22 cellular contexts compared by ENCODE assay signal in genomic region chr12:105221588-105222325, GRCh38. TPM values are rescaled to one million over a fixed set of nuclear protein-coding genes. Genes with fewer than 3 reads are reported as not detected.
DNase-seq lines count a peak whose midpoint lies in the region; ATAC-seq, FAIRE-seq and TF ChIP-seq lines count a peak whose summit lies in the region.
"Had no signal": no experiment of that assay in that cellular context is flagged by ENCODE, and none has a peak within 500 bp of the region (broad histone marks: within the 10 kb centered on the region; RNA-seq: fewer than 3 reads in every experiment).

No MANE protein-coding gene starts in this region.

- H3K4me1 ChIP-seq in breast epithelium, result no peaks in the 10 kb centered on the region
- H3K4me1 ChIP-seq: A549 had no signal

- no peak overlapping the region for H3K27ac Mint-ChIP-seq in MCF 10A (ENCODE audit: low read depth, unreplicated experiment)
- H3K27ac Mint-ChIP-seq: activated naive CD8-positive, alpha-beta T cell treated with anti-CD3 and anti-CD28 coated beads, Interleukin-2, amount 10 ng/mL, durations not matched to agents 7 days and 5 days; CD4-positive, CD25-positive, alpha-beta regulatory T cell; T-helper 1 cell treated with Interleukin-12 subunit alpha and Interleukin-12 subunit beta and Interleukin-4 antibody, amounts not matched to agents 30 μg/mL and 1 μg/mL, for 36 hours had no signal

- H3K9me3 Mint-ChIP-seq in MCF 10A (ENCODE audit: unreplicated experiment), result no peaks in the 10 kb centered on the region
- H3K9me3 Mint-ChIP-seq: activated naive CD8-positive, alpha-beta T cell treated with anti-CD3 and anti-CD28 coated beads, Interleukin-2, amount 10 ng/mL, durations not matched to agents 7 days and 5 days; CD4-positive, CD25-positive, alpha-beta regulatory T cell; natural killer cell treated with Interleukin-12 subunit alpha and Interleukin-12 subunit beta and Interleukin-15 and Interleukin-18, amount 100 ng/mL, for 72 hours; T-helper 1 cell treated with Interleukin-12 subunit alpha and Interleukin-12 subunit beta and Interleukin-4 antibody, amounts not matched to agents 30 μg/mL and 1 μg/mL, for 36 hours had no signal

- no peak for TF ChIP-seq POLR2A in breast epithelium (IDR thresholded peaks at IDR 0.05)

- no peaks in the 10 kb centered on the region for H3K27me3 Mint-ChIP-seq in MCF 10A (ENCODE audit: insufficient read depth, unreplicated experiment)
- H3K27me3 Mint-ChIP-seq: activated naive CD8-positive, alpha-beta T cell treated with anti-CD3 and anti-CD28 coated beads, Interleukin-2, amount 10 ng/mL, durations not matched to agents 7 days and 5 days; CD4-positive, CD25-positive, alpha-beta regulatory T cell; natural killer cell treated with Interleukin-12 subunit alpha and Interleukin-12 subunit beta and Interleukin-15 and Interleukin-18, amount 100 ng/mL, for 72 hours had no signal

- CTCF ChIA-PET in MCF 10A (lab: Yijun Ruan, JAX), result interaction anchor here (0.6 to 1.4 kb wide), 5 partner anchors 10 to 700 kb away, joined by 3 to 6 read pairs (median 3); no protein-coding TSS in a partner anchor

- no peak for ATAC-seq in HG03108 (IDR thresholded peaks at IDR 0.05; ENCODE audit: unreplicated experiment)
- no peak for ATAC-seq in GM18907 (IDR thresholded peaks at IDR 0.05; ENCODE audit: unreplicated experiment)
- ATAC-seq: A549; natural killer cell treated with Interleukin-12 subunit alpha and Interleukin-12 subunit beta and Interleukin-15 and Interleukin-18, amount 100 ng/mL, for 72 hours had no signal

- no TSS peak for BruUV-seq in MCF 10A (replicated peaks; lab: Mats Ljungman, UMichigan)

- H3K27ac ChIP-seq in breast epithelium, result peak overlapping the region; percentile 23 to 74
- peak overlapping the region; percentile 80 for H3K27ac ChIP-seq in VCaP
- H3K27ac ChIP-seq: A549, lower lobe of right lung, RWPE1, upper lobe of right lung had no signal

- H3K36me3 Mint-ChIP-seq in MCF 10A (ENCODE audit: insufficient read depth, unreplicated experiment), result peaks cover 50% of the 10 kb centered on the region

- H3K9me3 ChIP-seq in breast epithelium, result no peaks in the 10 kb centered on the region
- H3K9me3 ChIP-seq: A549, esophagus squamous epithelium, lower lobe of right lung, right atrium auricular region, upper lobe of right lung had no signal

- no peaks in the 10 kb centered on the region for H3K36me3 ChIP-seq in breast epithelium

- peak; percentile 36 for FAIRE-seq in islet of Langerhans (lab: Jason Lieb, UNC)
- FAIRE-seq: A549, colon had no signal

- H3K4me1 Mint-ChIP-seq in MCF 10A (ENCODE audit: insufficient read depth, unreplicated experiment), result peaks cover 6% of the 10 kb centered on the region

- POLR2A ChIA-PET in MCF 10A (lab: Yijun Ruan, JAX), result interaction anchor here (0.6 to 3.3 kb wide), 5 partner anchors 13 to 143 kb away, joined by 3 to 33 read pairs (median 3); partner anchors contain the start of genes APPL2 and WASHC4

- no peak overlapping the region for H3K4me3 ChIP-seq in breast epithelium
- H3K4me3 ChIP-seq: A549, esophagus squamous epithelium, lower lobe of right lung, right atrium auricular region, upper lobe of right lung had no signal

- intact Hi-C loops in breast epithelium (cut with DNase I; ENCODE audit: low total_unique reads) (no loop called here), MCF 10A (cut with micrococcal nuclease) (no loop called here)

- DNase-seq in breast epithelium (ENCODE audit: low spot score in 2 of 2), result no peak
- no peak for DNase-seq in MCF 10A (ENCODE audit: unreplicated experiment)
- DNase-seq in DMS 273 (lab: John Stamatoyannopoulos, UW; ENCODE audit: unreplicated experiment), result no peak
- DNase-seq in NK-92 (lab: John Stamatoyannopoulos, UW; ENCODE audit: unreplicated experiment), result no peak
- DNase-seq: activated CD4-positive, alpha-beta T cell treated with anti-CD3 and anti-CD28 coated beads for 1 hour; activated naive CD8-positive, alpha-beta T cell treated with anti-CD3 and anti-CD28 coated beads, Interleukin-2, amount 10 ng/mL, durations not matched to agents 7 days and 5 days; CD4-positive, CD25-positive, alpha-beta regulatory T cell; esophagus squamous epithelium; lower lobe of right lung; NCI-H510A; stimulated activated CD4-positive, alpha-beta T cell treated with anti-CD3 and anti-CD28 coated beads, Interleukin-2, amount 100 ng/mL, for 24 hours; upper lobe of right lung had no signal

- TF ChIP-seq CTCF in breast epithelium (IDR thresholded peaks at IDR 0.05), result no peak
- TF ChIP-seq CTCF in MCF 10A (IDR thresholded peaks at IDR 0.05; ENCODE audit: unreplicated experiment), result no peak
- TF ChIP-seq CTCF in VCaP (conservative IDR thresholded peaks at IDR 0.05), result no peak

- no peaks in the 10 kb centered on the region for H3K27me3 ChIP-seq in breast epithelium
- H3K27me3 ChIP-seq: esophagus squamous epithelium, right atrium auricular region, upper lobe of right lung had no signal

- no peak overlapping the region for H3K4me3 Mint-ChIP-seq in MCF 10A (ENCODE audit: unreplicated experiment)
- H3K4me3 Mint-ChIP-seq: activated naive CD8-positive, alpha-beta T cell treated with anti-CD3 and anti-CD28 coated beads, Interleukin-2, amount 10 ng/mL, durations not matched to agents 7 days and 5 days; CD4-positive, CD25-positive, alpha-beta regulatory T cell; natural killer cell treated with Interleukin-12 subunit alpha and Interleukin-12 subunit beta and Interleukin-15 and Interleukin-18, amount 100 ng/mL, for 72 hours; T-helper 1 cell treated with Interleukin-12 subunit alpha and Interleukin-12 subunit beta and Interleukin-4 antibody, amounts not matched to agents 30 μg/mL and 1 μg/mL, for 36 hours had no signal

RNA-seq across cellular contexts. Expression of gene APPL2, which starts 14.2 kb away (rescaled TPM):
- total RNA-seq in breast epithelium (100 to 1,000 TPM in 1 of 3 donors, 10 to 100 TPM in 2; 73.0 to 130 (median 89.1) TPM), MCF 10A (2022) (32.5 and 35.5 TPM in 2 replicates)
